In the genomic region with DNA sequence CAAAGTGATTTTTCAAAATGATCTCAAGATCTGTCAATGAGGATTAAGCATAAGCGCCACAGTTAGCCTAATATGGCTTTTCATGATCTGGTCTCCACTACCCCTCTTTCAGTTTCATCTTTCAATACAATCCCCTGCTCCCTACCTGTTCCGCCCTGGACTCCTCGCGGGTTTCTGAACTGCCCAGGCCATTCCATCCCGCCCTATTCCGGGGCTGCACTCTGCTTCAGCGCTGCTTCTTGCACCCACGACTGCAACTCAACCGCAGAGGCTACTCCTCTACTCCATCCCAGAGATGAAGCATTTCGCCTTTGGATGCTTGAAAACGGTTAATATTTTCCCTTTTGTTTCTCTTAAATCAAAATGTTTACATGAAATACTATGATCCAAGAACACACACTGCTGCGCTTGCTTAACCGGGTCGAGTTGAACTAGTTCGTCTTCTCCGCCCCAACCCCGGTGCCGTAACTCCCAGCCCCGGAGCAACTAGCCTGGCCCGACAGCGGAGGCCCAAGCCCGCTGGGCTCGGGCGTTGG, we compare ENCODE assay signal across 8 cellular contexts. TPM values are rescaled to one million over a fixed set of nuclear protein-coding genes. Genes with fewer than 3 reads are reported as not detected.
A peak's percentile ranks its signal among the peaks of the same experiment; 100 is the strongest.
DNase-seq lines count a peak whose midpoint lies in the region; ATAC-seq and TF ChIP-seq lines count a peak whose summit lies in the region.

No MANE protein-coding gene starts in this region.

- in situ Hi-C loops in G401 (cut with HindIII; ENCODE audit: low sequenced_read_pairs), result no loop called here

- peak overlapping the region; percentile 88 to 91 for H3K4me3 Mint-ChIP-seq in CD14-positive monocyte
- H3K4me3 Mint-ChIP-seq in natural killer cell, result peak overlapping the region; percentile 87

- ATAC-seq in GM19023 (IDR thresholded peaks at IDR 0.05; ENCODE audit: unreplicated experiment) (peak; percentile 16), HG03520 (IDR thresholded peaks at IDR 0.05; ENCODE audit: unreplicated experiment) (peak; percentile 20), natural killer cell (peak in 1 of 3 donors; percentile 6)

- H3K27me3 Mint-ChIP-seq in CD14-positive monocyte (ENCODE audit: low read depth in 3 of 3), result peaks cover 0 to 2% (median 0%) of the 10 kb centered on the region in 3 donors
- no peaks in the 10 kb centered on the region for H3K27me3 Mint-ChIP-seq in natural killer cell (ENCODE audit: low read depth in 2 of 2)

- TF ChIP-seq CTCF in CD14-positive monocyte (IDR thresholded peaks at IDR 0.05) (no peak), epithelial cell of esophagus (IDR thresholded peaks at IDR 0.05; ENCODE audit: insufficient read depth, low read depth, low read length, missing control alignments) (no peak), natural killer cell (IDR thresholded peaks at IDR 0.05) (no peak)

- DNase-seq in CD14-positive monocyte (ENCODE audit: low spot score) (no peak), SK-N-DZ (ENCODE audit: low spot score) (peak; percentile 47), epithelial cell of esophagus (ENCODE audit: low read depth) (no peak), natural killer cell (no peak), G401 (ENCODE audit: low spot score) (no peak), GM19238 (ENCODE audit: insufficient read length, low spot score) (no peak)

- H3K9me3 Mint-ChIP-seq in CD14-positive monocyte (no peaks in the 10 kb centered on the region), natural killer cell (no peaks in the 10 kb centered on the region)

- H3K27ac Mint-ChIP-seq in CD14-positive monocyte (peak overlapping the region; percentile 92 to 97 (median 96)), natural killer cell (peak overlapping the region; percentile 96 to 98)

- peak overlapping the region; percentile 81 for H3K4me3 ChIP-seq in epithelial cell of esophagus (ENCODE audit: low read length)

- intact Hi-C loops in CD14-positive monocyte (cut with micrococcal nuclease), result loop anchor here (5.0 to 10.0 kb wide), 2 partner anchors 79 to 82 kb away; partner anchors contain the start of gene OTULINL (in 2 of the 2)
- intact Hi-C loops in natural killer cell (cut with micrococcal nuclease), result loop anchor here (1.0 to 10.0 kb wide), 3 partner anchors 82 to 409 kb away; no protein-coding TSS in a partner anchor

- H3K36me3 Mint-ChIP-seq in CD14-positive monocyte (peaks cover 10 to 17% of the 10 kb centered on the region in 2 donors), natural killer cell (no peaks in the 10 kb centered on the region)

- H3K4me1 Mint-ChIP-seq in CD14-positive monocyte (peaks cover 47% of the 10 kb centered on the region), natural killer cell (peaks cover 53 to 56% of the 10 kb centered on the region in 2 donors)

RNA-seq across cellular contexts. Expression of gene OTULIN, which starts 0.7 kb away (rescaled TPM):
- 10 to 100 TPM; 13.7 to 14.2 TPM for polyA plus RNA-seq in CD14-positive monocyte
- 17.8 and 47.2 TPM in 2 replicates for polyA plus RNA-seq in SK-N-DZ (2014; cell fraction: cytosol; rRNA removed)
- polyA plus RNA-seq in SK-N-DZ (2014; cell fraction: nucleus; rRNA removed), result 15.2 and 21.5 TPM in 2 replicates
- total RNA-seq in natural killer cell, result 100 to 1,000 TPM in 2 of 3 donors, 10 to 100 TPM in 1; 96.5 to 166 (median 102) TPM
- 23.5 and 32.8 TPM in 2 replicates for total RNA-seq in G401 (2014; rRNA removed; shearing (Covaris generic))
